15 cellular contexts compared by ENCODE assay signal in genomic region chr7:4809091-4809591, GRCh38. TPM values are rescaled to one million over a fixed set of nuclear protein-coding genes. Genes with fewer than 3 reads are reported as not detected.
DNase-seq lines count a peak whose midpoint lies in the region; ATAC-seq lines count a peak whose summit lies in the region.
"Had no signal": no experiment of that assay in that cellular context is flagged by ENCODE, and none has a peak within 500 bp of the region (broad histone marks: within the 10 kb centered on the region; RNA-seq: fewer than 3 reads in every experiment).

No MANE protein-coding gene starts in this region.

- H3K27ac Mint-ChIP-seq in activated naive CD4-positive, alpha-beta T cell treated with anti-CD3 and anti-CD28 coated beads, Interleukin-2, amount 50 U/mL, for 72 hours: no peak overlapping the region
- H3K27ac Mint-ChIP-seq in naive B cell: peak overlapping the region in 3 of 6 donors; percentile 16 to 73 (median 36)

- H3K36me3 Mint-ChIP-seq in activated naive CD4-positive, alpha-beta T cell treated with anti-CD3 and anti-CD28 coated beads, Interleukin-2, amount 50 U/mL, for 72 hours: peaks cover 0 to 10% of the 10 kb centered on the region in 2 donors
- peaks cover 0 to 14% of the 10 kb centered on the region in 2 donors for H3K36me3 Mint-ChIP-seq in naive B cell

- H3K9me3 Mint-ChIP-seq in activated naive CD4-positive, alpha-beta T cell treated with anti-CD3 and anti-CD28 coated beads, Interleukin-2, amount 50 U/mL, for 72 hours: peaks cover 0 to 12% of the 10 kb centered on the region in 2 donors
- peaks cover 0 to 5% (median 1%) of the 10 kb centered on the region in 7 donors for H3K9me3 Mint-ChIP-seq in naive B cell

- DNase-seq in CD1c-positive myeloid dendritic cell (ENCODE audit: extremely low spot score): peak; percentile 43
- peak; percentile 18 for DNase-seq in RPMI7951 (ENCODE audit: low read depth)
- peak in 1 of 2 donors; percentile 29 for DNase-seq in activated naive CD4-positive, alpha-beta T cell treated with anti-CD3 and anti-CD28 coated beads, Interleukin-2, amount 50 U/mL, for 72 hours (ENCODE audit: low spot score in 2 of 2)
- DNase-seq in naive B cell: peak; percentile 36
- DNase-seq in COLO668 (lab: John Stamatoyannopoulos, UW; ENCODE audit: unreplicated experiment): no peak
- no peak for DNase-seq in NCI-H2081 treated with DMSO at 0.1 percent for 48 hours (lab: John Stamatoyannopoulos, UW)
- DNase-seq: NCI-H2029, testis had no signal

- H3K4me1 Mint-ChIP-seq in naive B cell: peaks cover 0 to 26% (median 8%) of the 10 kb centered on the region in 3 donors

- H3K27me3 Mint-ChIP-seq in naive B cell: peaks cover 5 to 52% (median 18%) of the 10 kb centered on the region in 3 donors

- peak overlapping the region; percentile 77 to 94 (median 85) for H3K4me3 Mint-ChIP-seq in naive B cell

- peak; percentile 18 to 34 for ATAC-seq in activated naive CD4-positive, alpha-beta T cell treated with anti-CD3 and anti-CD28 coated beads, Interleukin-2, amount 50 U/mL, for 72 hours
- ATAC-seq in naive B cell (ENCODE audit: low read depth in 2 of 2): peak; percentile 80
- ATAC-seq in HG03039 (IDR thresholded peaks at IDR 0.05; ENCODE audit: unreplicated experiment): no peak
- no peak for ATAC-seq in GM21447 (IDR thresholded peaks at IDR 0.05; ENCODE audit: unreplicated experiment)
- ATAC-seq: mucosa of descending colon, Panc1 had no signal

RNA-seq across cellular contexts. Expression of gene AP5Z1, which starts 33.7 kb away (rescaled TPM):
- total RNA-seq in RPMI7951 (2014; rRNA removed; shearing (Covaris generic)): 15.7 and 16.3 TPM in 2 replicates
- total RNA-seq in activated naive CD4-positive, alpha-beta T cell treated with anti-CD3 and anti-CD28 coated beads, Interleukin-2, amount 50 U/mL, for 72 hours: 10 to 100 TPM; 35.2 to 39.0 TPM
- 10 to 100 TPM; 27.8 to 52.3 (median 37.3) TPM for polyA plus RNA-seq in naive B cell (ENCODE audit: low read depth in 6 of 6)

RNA-seq across cellular contexts. Expression of gene PAPOLB, which starts 52.7 kb away (rescaled TPM):
- total RNA-seq in RPMI7951 (2014; rRNA removed; shearing (Covaris generic)): not detected in 2 replicates
- not detected for total RNA-seq in activated naive CD4-positive, alpha-beta T cell treated with anti-CD3 and anti-CD28 coated beads, Interleukin-2, amount 50 U/mL, for 72 hours
- polyA plus RNA-seq in naive B cell (ENCODE audit: low read depth in 6 of 6): not detected
- total RNA-seq: glomerular endothelial cell, HT1080 had no signal
- polyA plus RNA-seq: cardiac muscle cell had no signal

Comparison
In these comparisons a context has a peak if more than half of its experiments do, and no peak if none do; other contexts are left out.
1. DNase-seq: peak in CD1c-positive myeloid dendritic cell (single experiment), RPMI7951 (single experiment) and naive B cell (single experiment); none in COLO668 (single experiment) and NCI-H2081 treated with DMSO at 0.1 percent for 48 hours (single experiment).
2. ATAC-seq: peak in activated naive CD4-positive, alpha-beta T cell treated with anti-CD3 and anti-CD28 coated beads, Interleukin-2, amount 50 U/mL, for 72 hours (2 of 2) and naive B cell (2 of 2); none in HG03039 (single experiment) and GM21447 (single experiment).